In genomic region chr11:45658292-45658991, GRCh38 we compare ENCODE assay signal across 9 cellular contexts. TPM values are rescaled to one million over a fixed set of nuclear protein-coding genes. Genes with fewer than 3 reads are reported as not detected.
DNase-seq lines count a peak whose midpoint lies in the region; ATAC-seq and TF ChIP-seq lines count a peak whose summit lies in the region.
"Had no signal": no experiment of that assay in that cellular context is flagged by ENCODE, and none has a peak within 500 bp of the region (broad histone marks: within the 10 kb centered on the region; RNA-seq: fewer than 3 reads in every experiment).

No MANE protein-coding gene starts in this region.

- peak; percentile 59 for DNase-seq in GM10266 (ENCODE audit: extremely low spot score)
- DNase-seq in activated CD8-positive, alpha-beta T cell treated with anti-CD3 and anti-CD28 coated beads for 36 hours, result peak; percentile 28
- DNase-seq in heart right ventricle, result peak; percentile 86 to 92
- DNase-seq in renal cortical epithelial cell (ENCODE audit: low read depth), result peak; percentile 13
- DNase-seq in cerebellar cortex (ENCODE audit: low spot score), result no peak
- no peak for DNase-seq in SIG-M5 treated with dmso at 0.1 percent for 504 hours (lab: John Stamatoyannopoulos, UW; ENCODE audit: unreplicated experiment)
- no peak for DNase-seq in NCI-H524 treated with DMSO at 0.1 percent for 48 hours (lab: John Stamatoyannopoulos, UW)
- DNase-seq: activated CD8-positive, alpha-beta memory T cell treated with anti-CD3 and anti-CD28 coated beads for 24 hours had no signal

- peak overlapping the region; percentile 11 to 89 (median 74) for H3K27ac ChIP-seq in heart right ventricle

- H3K4me3 ChIP-seq in heart right ventricle, result peak overlapping the region in 4 of 10 donors; percentile 1 to 30 (median 20)

- peaks cover 0 to 53% (median 10%) of the 10 kb centered on the region in 7 donors for H3K27me3 ChIP-seq in heart right ventricle

- no peaks in the 10 kb centered on the region for H3K9me3 ChIP-seq in heart right ventricle

- TF ChIP-seq CTCF in GM10266 (IDR thresholded peaks at IDR 0.05; ENCODE audit: control insufficient read depth, insufficient read depth, low read depth, missing control alignments) (no peak), heart right ventricle (IDR thresholded peaks at IDR 0.05) (no peak)
- TF ChIP-seq CTCF in activated CD8-positive, alpha-beta T cell treated with anti-CD3 and anti-CD28 coated beads for 36 hours (IDR thresholded peaks at IDR 0.05), result no peak

- H3K4me3 Mint-ChIP-seq in activated CD8-positive, alpha-beta T cell treated with anti-CD3 and anti-CD28 coated beads for 36 hours, result no peak overlapping the region

- POLR2A ChIA-PET in activated CD8-positive, alpha-beta T cell treated with anti-CD3 and anti-CD28 coated beads for 36 hours (lab: Charles Lee), result interaction anchor here (0.9 kb wide), 1 partner anchor 11 kb away, joined by 3 read pairs; no protein-coding TSS in a partner anchor

- no peaks in the 10 kb centered on the region for H3K36me3 ChIP-seq in heart right ventricle

- intact Hi-C loops in activated CD8-positive, alpha-beta T cell treated with anti-CD3 and anti-CD28 coated beads for 36 hours (cut with micrococcal nuclease), result loop anchor here (5.0 to 10.0 kb wide), 2 partner anchors 116 to 286 kb away; no protein-coding TSS in a partner anchor
- intact Hi-C loops in heart right ventricle (cut with DNase I), result loop anchor here (5.0 to 10.0 kb wide), 12 partner anchors 56 to 286 kb away; no protein-coding TSS in a partner anchor

- peaks cover 32% of the 10 kb centered on the region for H3K27me3 Mint-ChIP-seq in activated CD8-positive, alpha-beta T cell treated with anti-CD3 and anti-CD28 coated beads for 36 hours

- no peaks in the 10 kb centered on the region for H3K36me3 Mint-ChIP-seq in activated CD8-positive, alpha-beta T cell treated with anti-CD3 and anti-CD28 coated beads for 36 hours (ENCODE audit: low read depth)

- no peaks in the 10 kb centered on the region for H3K9me3 Mint-ChIP-seq in activated CD8-positive, alpha-beta T cell treated with anti-CD3 and anti-CD28 coated beads for 36 hours

- peaks cover 5 to 77% (median 52%) of the 10 kb centered on the region in 9 donors for H3K4me1 ChIP-seq in heart right ventricle

- CTCF ChIA-PET in activated CD8-positive, alpha-beta T cell treated with anti-CD3 and anti-CD28 coated beads for 36 hours (lab: Charles Lee), result interaction anchor here (7.7 kb wide), 1 partner anchor 113 kb away, joined by 65 read pairs; no protein-coding TSS in a partner anchor

- H3K27ac Mint-ChIP-seq in activated CD8-positive, alpha-beta T cell treated with anti-CD3 and anti-CD28 coated beads for 36 hours, result no peak overlapping the region

- peak; percentile 38 for ATAC-seq in activated CD8-positive, alpha-beta T cell treated with anti-CD3 and anti-CD28 coated beads for 36 hours
- ATAC-seq in heart right ventricle, result peak; percentile 88 to 97 (median 95)
- no peak for ATAC-seq in activated CD4-positive, CD25-positive, alpha-beta regulatory T cell treated with anti-CD3 and anti-CD28 coated beads, Interleukin-2, amount 50 U/mL, for 24 hours

- peaks cover 10% of the 10 kb centered on the region for H3K4me1 Mint-ChIP-seq in activated CD8-positive, alpha-beta T cell treated with anti-CD3 and anti-CD28 coated beads for 36 hours (ENCODE audit: low read depth)

- WGBS in heart right ventricle, 2 donors, result 30 to 33% methylated on average over 19 of the region's 19 CpGs

RNA-seq across cellular contexts. Expression of gene CHST1, which starts 7.0 kb away (rescaled TPM):
- not detected for total RNA-seq in activated CD8-positive, alpha-beta T cell treated with anti-CD3 and anti-CD28 coated beads for 36 hours
- total RNA-seq in heart right ventricle, result 1 to 10 TPM in 9 of 10 donors, under 1 TPM in 1; 0.53 to 7.7 (median 1.5) TPM
- 1 to 10 TPM; 2.5 to 5.2 TPM for polyA plus RNA-seq in heart right ventricle
- total RNA-seq in renal cortical epithelial cell, result 0.10 TPM in 1 of 2 replicates, not detected in the other

Comparison
In these comparisons a context has a peak if more than half of its experiments do, and no peak if none do; other contexts are left out.
1. DNase-seq: peak in GM10266 (single experiment), activated CD8-positive, alpha-beta T cell treated with anti-CD3 and anti-CD28 coated beads for 36 hours (single experiment), heart right ventricle (2 of 2) and renal cortical epithelial cell (single experiment); none in cerebellar cortex (single experiment), SIG-M5 treated with dmso at 0.1 percent for 504 hours (single experiment) and NCI-H524 treated with DMSO at 0.1 percent for 48 hours (single experiment).
2. ATAC-seq: peak in activated CD8-positive, alpha-beta T cell treated with anti-CD3 and anti-CD28 coated beads for 36 hours (single experiment) and heart right ventricle (8 of 8); none in activated CD4-positive, CD25-positive, alpha-beta regulatory T cell treated with anti-CD3 and anti-CD28 coated beads, Interleukin-2, amount 50 U/mL, for 24 hours (0 of 2).